In the genomic region with DNA sequence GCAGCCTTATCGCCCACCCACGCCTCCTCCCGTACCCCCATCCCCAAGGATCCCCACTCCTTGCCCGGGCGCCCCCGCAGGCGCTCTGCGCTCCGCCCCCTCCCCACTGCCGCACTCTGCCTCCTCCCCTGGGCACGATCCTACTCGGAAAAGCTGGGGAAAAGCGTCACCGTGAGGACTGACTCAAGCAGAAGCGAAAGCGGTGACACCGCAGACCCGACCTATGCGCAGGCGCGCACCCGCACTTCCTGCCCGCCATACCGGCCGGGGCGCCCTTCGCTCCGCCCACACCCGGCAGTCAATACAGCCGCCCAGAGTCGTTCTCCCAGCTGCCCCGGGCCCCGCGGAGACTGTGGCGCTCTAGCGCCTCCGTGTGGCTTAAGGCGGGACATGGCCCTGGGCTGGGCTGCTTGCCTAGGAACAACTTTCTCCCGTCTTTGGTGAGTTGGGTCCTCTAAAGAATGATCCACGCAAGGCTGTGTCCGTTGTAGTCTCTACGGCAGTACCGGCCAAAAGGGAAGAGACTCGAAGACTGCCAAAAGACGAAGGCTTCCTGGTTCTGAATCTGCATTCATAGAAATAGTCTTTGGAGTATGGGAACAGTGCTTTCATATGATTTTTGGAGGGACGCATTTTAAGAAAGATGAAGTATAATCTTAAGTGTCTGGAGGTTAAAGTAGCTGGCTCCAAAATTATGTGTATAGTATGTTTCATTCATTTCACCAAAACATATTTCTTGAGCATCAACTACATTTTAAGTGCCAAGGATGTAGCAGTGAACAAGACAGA, we compare ENCODE assay signal across 8 cellular contexts. TPM values are rescaled to one million over a fixed set of nuclear protein-coding genes. Genes with fewer than 3 reads are reported as not detected.
A peak's percentile ranks its signal among the peaks of the same experiment; 100 is the strongest.
DNase-seq lines count a peak whose midpoint lies in the region; ATAC-seq and TF ChIP-seq lines count a peak whose summit lies in the region.

Gene OMA1 (minus strand): TSS at position 207 of the 789 bp plus-strand sequence. CDS start 7,432 bp downstream, outside the sequence.

- dilution Hi-C loops in mammary epithelial cell (cut with HindIII; ENCODE audit: low sequenced_read_pairs): no loop called here

- TSS peak; percentile 56 for BruUV-seq in mammary epithelial cell (replicated peaks; lab: Mats Ljungman, UMichigan)

- DNase-seq in ACHN (peak; percentile 93), NCI-H2196 (lab: John Stamatoyannopoulos, UW; ENCODE audit: unreplicated experiment) (peak; percentile 96), mammary epithelial cell (peak; percentile 92), smooth muscle cell (lab: John Stamatoyannopoulos, UW; ENCODE audit: unreplicated experiment) (peak; percentile 94)

- H3K4me2 ChIP-seq in mammary epithelial cell (ENCODE audit: insufficient read depth, low read depth, low read length): peak within 1 kb of the TSS; percentile 84
- H3K4me2 ChIP-seq in smooth muscle cell: peak within 1 kb of the TSS; percentile 93

- H3K27ac ChIP-seq in VCaP (peak within 1 kb of the TSS; percentile 95), mammary epithelial cell (ENCODE audit: insufficient read depth, low read depth, low read length) (peak within 1 kb of the TSS; percentile 92), iPS-20b (ENCODE audit: low read length) (peak within 1 kb of the TSS; percentile 76), smooth muscle cell (ENCODE audit: low read depth) (peak within 1 kb of the TSS; percentile 96)

- no peaks in the 10 kb centered on the region for H3K36me3 ChIP-seq in mammary epithelial cell (ENCODE audit: insufficient read depth, low read length)
- no peaks in the 10 kb centered on the region for H3K36me3 ChIP-seq in iPS-20b (ENCODE audit: insufficient read depth, low read depth, low read length)
- no peaks in the 10 kb centered on the region for H3K36me3 ChIP-seq in smooth muscle cell (ENCODE audit: low read depth)

- intact Hi-C loops in mammary epithelial cell (cut with micrococcal nuclease): loop anchor here (1.0 to 5.0 kb wide), 7 partner anchors 18 to 1714 kb away; no protein-coding TSS in a partner anchor

- H2AFZ ChIP-seq in mammary epithelial cell (ENCODE audit: low read depth, low read length): peak within 1 kb of the TSS; percentile 98
- peak within 1 kb of the TSS; percentile 98 for H2AFZ ChIP-seq in smooth muscle cell (ENCODE audit: low read depth)

- H3K9ac ChIP-seq in mammary epithelial cell (ENCODE audit: insufficient read depth, low read length) (peak within 1 kb of the TSS; percentile 88), iPS-20b (ENCODE audit: low read depth, low read length) (peak within 1 kb of the TSS; percentile 96), smooth muscle cell (ENCODE audit: low read depth) (peak within 1 kb of the TSS; percentile 96)

- in situ Hi-C loops in ACHN (cut with HindIII; ENCODE audit: low pct_ligation_motif_present, low pct_unique_long_range_greater_than_20kb, low sequenced_read_pairs): no loop called here
- in situ Hi-C loops in mammary epithelial cell (cut with MboI; ENCODE audit: low sequenced_read_pairs in 2 of 2): loop anchor here in 1 of 2 donors (10.0 kb wide), 1 partner anchor 108 kb away; no protein-coding TSS in a partner anchor

- H3F3A ChIP-seq in smooth muscle cell (ENCODE audit: low read depth): no peaks in the 10 kb centered on the region

- WGBS in mammary epithelial cell (ENCODE audit: low coverage, missing lambda C conversion rate): under 1% methylated on average over 27 of the region's 46 CpGs
- 3% methylated on average over 34 of the region's 46 CpGs for WGBS in smooth muscle cell (ENCODE audit: low lambda C conversion rate)

- no peaks in the 10 kb centered on the region for H3K27me3 ChIP-seq in mammary epithelial cell (ENCODE audit: insufficient read depth, low read length)
- no peaks in the 10 kb centered on the region for H3K27me3 ChIP-seq in iPS-20b (ENCODE audit: insufficient read depth, low read length)
- H3K27me3 ChIP-seq in smooth muscle cell (ENCODE audit: low read depth): no peaks in the 10 kb centered on the region

- ATAC-seq in GM18867 (IDR thresholded peaks at IDR 0.05; ENCODE audit: unreplicated experiment) (peak; percentile 94), HG03108 (IDR thresholded peaks at IDR 0.05; ENCODE audit: unreplicated experiment) (peak; percentile 98)

- H3K79me2 ChIP-seq in mammary epithelial cell (ENCODE audit: insufficient read depth, low read length) (peaks cover 9% of the 10 kb centered on the region), smooth muscle cell (ENCODE audit: low read depth) (no peaks in the 10 kb centered on the region)

- TF ChIP-seq CTCF in VCaP (conservative IDR thresholded peaks at IDR 0.05): peak; percentile 98
- peak; percentile 79 to 98 for TF ChIP-seq CTCF in mammary epithelial cell (conservative IDR thresholded peaks at IDR 0.05 in 1 of 2, IDR thresholded peaks at IDR 0.05 in 1 of 2; ENCODE audit: extremely low read depth in 1 of 2, insufficient read depth in 1 of 2, low read depth in 1 of 2, low read length in 2 of 2)
- peak; percentile 84 for TF ChIP-seq CTCF in smooth muscle cell (IDR thresholded peaks at IDR 0.05; ENCODE audit: borderline replicate concordance, insufficient read depth, poor library complexity, severe bottlenecking)

- CTCF ChIA-PET in mammary epithelial cell (lab: Charles Lee; ENCODE audit: low non-redundant PET): interaction anchor here (0.5 to 0.7 kb wide), 3 partner anchors 74 to 1564 kb away, joined by 3 to 19 read pairs (median 5); no protein-coding TSS in a partner anchor

- H3K4me1 ChIP-seq in mammary epithelial cell (ENCODE audit: insufficient read depth, low read length): peaks cover 7% of the 10 kb centered on the region
- peaks cover 7% of the 10 kb centered on the region for H3K4me1 ChIP-seq in iPS-20b (ENCODE audit: insufficient read depth, low read length)
- peaks cover 11% of the 10 kb centered on the region for H3K4me1 ChIP-seq in smooth muscle cell (ENCODE audit: low read depth)

- H3K4me3 ChIP-seq in mammary epithelial cell (replicated peaks in 1 of 3; ENCODE audit: insufficient read depth in 1 of 3, low read depth in 2 of 3, low read length in 3 of 3): peak within 1 kb of the TSS; percentile 74 to 84 (median 75)
- peak within 1 kb of the TSS; percentile 98 for H3K4me3 ChIP-seq in iPS-20b (ENCODE audit: low read length)
- H3K4me3 ChIP-seq in smooth muscle cell: peak within 1 kb of the TSS; percentile 74

- no peaks in the 10 kb centered on the region for H4K20me1 ChIP-seq in mammary epithelial cell (ENCODE audit: insufficient read depth, low read length)
- H4K20me1 ChIP-seq in smooth muscle cell (ENCODE audit: low read depth): no peaks in the 10 kb centered on the region

- H3K9me3 ChIP-seq in mammary epithelial cell (replicated peaks; ENCODE audit: insufficient read depth, low read length): no peaks in the 10 kb centered on the region
- no peaks in the 10 kb centered on the region for H3K9me3 ChIP-seq in iPS-20b (ENCODE audit: insufficient read depth, low read depth, low read length)
- no peaks in the 10 kb centered on the region for H3K9me3 ChIP-seq in smooth muscle cell (replicated peaks; ENCODE audit: low read depth)

RNA-seq across cellular contexts. Expression of gene OMA1, which starts in this region (rescaled TPM):
- 10 to 100 TPM; 14.8 to 20.3 TPM for total RNA-seq in mammary epithelial cell
- 10.9 TPM for polyA plus RNA-seq in mammary epithelial cell
- polyA minus RNA-seq in mammary epithelial cell: not detected
- 12.5 and 17.0 TPM in 2 replicates for total RNA-seq in smooth muscle cell
- polyA plus RNA-seq in smooth muscle cell: 4.4 and 6.3 TPM in 2 replicates

Comparison
In these comparisons a context has a peak if more than half of its experiments do, and no peak if none do; other contexts are left out.
1. Peak in every context shown above with its lines: DNase-seq, ATAC-seq, H3K4me3 ChIP-seq and H3K27ac ChIP-seq.